ENCODE assay signal across 30 cellular contexts in the genomic region with DNA sequence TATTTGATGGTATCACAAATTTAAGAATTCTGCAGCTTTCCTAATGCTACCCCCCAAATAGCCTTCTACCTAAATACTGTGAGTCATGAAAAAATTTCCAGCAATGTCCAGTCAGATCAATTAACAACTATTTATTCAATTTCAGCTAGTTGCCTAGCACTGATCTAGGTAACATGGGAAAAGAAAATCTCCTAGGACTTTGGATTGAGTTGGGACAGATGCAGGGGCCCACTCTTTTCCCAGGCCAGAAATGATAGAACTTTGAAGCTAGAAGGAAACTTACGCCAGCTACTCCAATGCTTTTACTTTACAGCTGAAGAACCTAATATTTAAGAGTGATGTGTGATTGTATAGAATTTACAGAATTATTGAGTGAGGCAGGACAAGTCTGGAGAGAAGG.
"Had no signal": no experiment of that assay in that cellular context is flagged by ENCODE, and none has a peak within 500 bp of the region (broad histone marks: within the 10 kb centered on the region; RNA-seq: fewer than 3 reads in every experiment).

No MANE protein-coding gene starts in this region.

- H3K9ac ChIP-seq: parathyroid adenoma had no signal

- H3K9me3 ChIP-seq: neutrophil, psoas muscle, right lobe of liver, sigmoid colon, suprapubic skin, testis, transverse colon, upper lobe of right lung, vagina had no signal

- H3K36me3 ChIP-seq: neutrophil, right lobe of liver, sigmoid colon, suprapubic skin, tibial artery, transverse colon, upper lobe of right lung, vagina had no signal

- H3K36me3 Mint-ChIP-seq: natural killer cell treated with Interleukin-12 subunit alpha and Interleukin-12 subunit beta and Interleukin-15 and Interleukin-18, amount 100 ng/mL, for 72 hours; stimulated activated memory B cell treated with anti-CD40 and anti-IgM and Interleukin-4, amounts not matched to agents 10 μg/mL and 1 μg/mL and 100 μg/mL, for 72 hours; type B pancreatic cell had no signal

- DNase-seq: naive thymus-derived CD4-positive, alpha-beta T cell; nephron progenitor cell; nucleus accumbens; posterior cingulate gyrus; psoas muscle; right cardiac atrium; right lobe of liver; sigmoid colon; small intestine; stimulated activated CD4-positive, alpha-beta T cell treated with anti-CD3 and anti-CD28 coated beads, Interleukin-15, amount 100 ng/mL, for 24 hours; stimulated activated CD4-positive, alpha-beta T cell treated with anti-CD3 and anti-CD28 coated beads, Interleukin-2, amount 100 ng/mL, for 24 hours; stimulated activated CD4-positive, alpha-beta T cell treated with anti-CD3 and anti-CD28 coated beads, Interleukin-2, amount 100 ng/mL, for 48 hours; stimulated activated CD4-positive, alpha-beta T cell treated with anti-CD3 and anti-CD28 coated beads, Interleukin-4, amount 100 ng/mL, for 24 hours; stimulated activated naive CD4-positive, alpha-beta T cell; stimulated activated naive CD8-positive, alpha-beta T cell treated with anti-CD3 and anti-CD28 coated beads, Interleukin-15, amount 100 ng/mL, for 72 hours; stimulated activated naive CD8-positive, alpha-beta T cell treated with anti-CD3 and anti-CD28 coated beads, Interleukin-15, Interleukin-2, amounts not matched to agents 100 U/mL and 50 U/mL, for 24 hours; substantia nigra; testis; tibial artery; transverse colon; upper lobe of right lung had no signal

- H3K9me3 Mint-ChIP-seq: natural killer cell treated with Interleukin-12 subunit alpha and Interleukin-12 subunit beta and Interleukin-15 and Interleukin-18, amount 100 ng/mL, for 72 hours; stimulated activated memory B cell treated with anti-CD40 and anti-IgM and Interleukin-4, amounts not matched to agents 10 μg/mL and 1 μg/mL and 100 μg/mL, for 72 hours; stimulated activated naive CD8-positive, alpha-beta T cell treated with anti-CD3 and anti-CD28 coated beads, Interleukin-15, amount 100 ng/mL, for 72 hours; type B pancreatic cell had no signal

- H3K4me3 Mint-ChIP-seq: naive thymus-derived CD4-positive, alpha-beta T cell; natural killer cell treated with Interleukin-12 subunit alpha and Interleukin-12 subunit beta and Interleukin-15 and Interleukin-18, amount 100 ng/mL, for 72 hours; nephron progenitor cell; neural crest cell; stimulated activated memory B cell treated with anti-CD40 and anti-IgM and Interleukin-4, amounts not matched to agents 10 μg/mL and 1 μg/mL and 100 μg/mL, for 72 hours; stimulated activated naive CD8-positive, alpha-beta T cell treated with anti-CD3 and anti-CD28 coated beads, Interleukin-15, amount 100 ng/mL, for 72 hours; type B pancreatic cell had no signal

- H3K27me3 Mint-ChIP-seq: type B pancreatic cell had no signal

- H3K4me1 ChIP-seq: parathyroid adenoma, psoas muscle, right lobe of liver, suprapubic skin, tibial artery, transverse colon, upper lobe of right lung, vagina had no signal

- H3K27ac ChIP-seq: neutrophil, parathyroid adenoma, psoas muscle, right lobe of liver, suprapubic skin, testis, tibial artery, transverse colon, upper lobe of right lung, vagina had no signal

- H3K4me3 ChIP-seq: psoas muscle, right lobe of liver, sigmoid colon, suprapubic skin, testis, tibial artery, transverse colon, upper lobe of right lung, vagina had no signal

- H3K27ac Mint-ChIP-seq: natural killer cell treated with Interleukin-12 subunit alpha and Interleukin-12 subunit beta and Interleukin-15 and Interleukin-18, amount 100 ng/mL, for 72 hours; nephron progenitor cell; progenitor cell of endocrine pancreas; stimulated activated memory B cell treated with anti-CD40 and anti-IgM and Interleukin-4, amounts not matched to agents 10 μg/mL and 1 μg/mL and 100 μg/mL, for 72 hours; stimulated activated naive CD8-positive, alpha-beta T cell treated with anti-CD3 and anti-CD28 coated beads, Interleukin-15, amount 100 ng/mL, for 72 hours; type B pancreatic cell had no signal

- FAIRE-seq: small intestine had no signal

- H3K27me3 ChIP-seq: sigmoid colon, suprapubic skin, testis, transverse colon, upper lobe of right lung, vagina had no signal

- ATAC-seq: naive thymus-derived CD4-positive, alpha-beta T cell; natural killer cell treated with Interleukin-12 subunit alpha and Interleukin-12 subunit beta and Interleukin-15 and Interleukin-18, amount 100 ng/mL, for 72 hours; right lobe of liver; stimulated activated memory B cell treated with anti-CD40 and anti-IgM and Interleukin-4, amounts not matched to agents 10 μg/mL and 1 μg/mL and 100 μg/mL, for 72 hours; stimulated activated naive CD8-positive, alpha-beta T cell treated with anti-CD3 and anti-CD28 coated beads, Interleukin-15, amount 100 ng/mL, for 72 hours; stimulated activated naive CD8-positive, alpha-beta T cell treated with anti-CD3 and anti-CD28 coated beads, Interleukin-15, Interleukin-2, amounts not matched to agents 100 U/mL and 50 U/mL, for 24 hours; upper lobe of right lung had no signal

- H3K4me1 Mint-ChIP-seq: naive thymus-derived CD4-positive, alpha-beta T cell; neural crest cell; stimulated activated memory B cell treated with anti-CD40 and anti-IgM and Interleukin-4, amounts not matched to agents 10 μg/mL and 1 μg/mL and 100 μg/mL, for 72 hours; stimulated activated naive CD8-positive, alpha-beta T cell treated with anti-CD3 and anti-CD28 coated beads, Interleukin-15, amount 100 ng/mL, for 72 hours had no signal
